In the genomic region with DNA sequence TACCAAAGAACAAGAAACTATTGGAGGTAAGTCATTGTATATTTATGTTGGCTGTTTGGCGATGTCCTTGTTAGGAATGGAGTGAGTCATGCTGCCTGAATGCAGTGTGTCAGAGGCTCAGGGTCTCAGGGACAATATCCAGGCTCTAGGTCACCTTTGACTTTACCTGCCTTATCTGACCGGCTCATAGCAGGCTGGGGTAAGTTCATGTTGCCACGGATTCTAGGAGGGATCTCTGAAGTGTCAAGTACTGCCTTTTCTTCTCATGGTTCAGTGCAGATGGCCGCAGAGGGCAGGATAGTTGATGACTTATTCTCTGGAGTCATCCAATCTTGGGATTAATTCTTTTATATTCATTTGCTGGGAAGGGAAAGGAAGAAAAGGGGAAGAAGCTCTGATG, we compare ENCODE assay signal across 11 cellular contexts. TPM values are rescaled to one million over a fixed set of nuclear protein-coding genes. Genes with fewer than 3 reads are reported as not detected.
DNase-seq lines count a peak whose midpoint lies in the region; ATAC-seq and TF ChIP-seq lines count a peak whose summit lies in the region.
"Had no signal": no experiment of that assay in that cellular context is flagged by ENCODE, and none has a peak within 500 bp of the region (broad histone marks: within the 10 kb centered on the region; RNA-seq: fewer than 3 reads in every experiment).

No MANE protein-coding gene starts in this region.

- H3K9me3 ChIP-seq in HUES64 (ENCODE audit: insufficient read depth, low read depth, low read length) (no peaks in the 10 kb centered on the region), body of pancreas (no peaks in the 10 kb centered on the region)
- H3K9me3 ChIP-seq in naive thymus-derived CD4-positive, alpha-beta T cell (ENCODE audit: control insufficient read depth in 2 of 3, low read length in 3 of 3) = no peaks in the 10 kb centered on the region
- H3K9me3 ChIP-seq: Peyer's patch had no signal

- peak overlapping the region; percentile 9; the same call in 1 of the 2 replicates for H3K27ac ChIP-seq in HUES64 (ENCODE audit: low read depth, low read length)
- no peak overlapping the region for H3K27ac ChIP-seq in body of pancreas
- H3K27ac ChIP-seq in naive thymus-derived CD4-positive, alpha-beta T cell (ENCODE audit: low read depth, low read length) = no peak overlapping the region

- no peak overlapping the region for H3K27ac Mint-ChIP-seq in naive thymus-derived CD4-positive, alpha-beta T cell

- no peaks in the 10 kb centered on the region for H3K36me3 ChIP-seq in HUES64 (ENCODE audit: insufficient read depth, low read length)
- H3K36me3 ChIP-seq in body of pancreas (replicated peaks in 1 of 2; ENCODE audit: insufficient read depth in 1 of 2, low read depth in 2 of 2) = no peaks in the 10 kb centered on the region
- H3K36me3 ChIP-seq in naive thymus-derived CD4-positive, alpha-beta T cell (ENCODE audit: control insufficient read depth in 2 of 3, insufficient read depth in 3 of 3, low read length in 3 of 3) = no peaks in the 10 kb centered on the region
- H3K36me3 ChIP-seq: Peyer's patch had no signal

- DNase-seq in ACHN = peak; percentile 46
- peak in 3 of 4 donors; percentile 12 to 57 (median 14) for DNase-seq in body of pancreas
- peak; percentile 37 for DNase-seq in iPS-NIHi11 (ENCODE audit: low spot score)
- DNase-seq in NCI-H446 (lab: John Stamatoyannopoulos, UW) = no peak
- DNase-seq in NCI-H2171 treated with DMSO at 0.1 percent for 48 hours (lab: John Stamatoyannopoulos, UW) = no peak
- no peak for DNase-seq in naive thymus-derived CD4-positive, alpha-beta T cell
- DNase-seq: hippocampal formation, NCI-H1436 treated with DMSO at 0.1 percent for 48 hours had no signal

- peaks cover 8% of the 10 kb centered on the region; the same call in 1 of the 2 replicates for H3K4me1 ChIP-seq in HUES64 (ENCODE audit: insufficient read depth, low read length)
- H3K4me1 ChIP-seq in body of pancreas = no peaks in the 10 kb centered on the region
- H3K4me1 ChIP-seq in naive thymus-derived CD4-positive, alpha-beta T cell (ENCODE audit: control insufficient read depth in 2 of 2, insufficient read depth in 2 of 2, low read length in 2 of 2) = no peaks in the 10 kb centered on the region

- H3K9ac ChIP-seq in HUES64 (ENCODE audit: low read depth, low read length) = no peak overlapping the region

- peaks cover 0 to 1% (median 0%) of the 10 kb centered on the region in 11 donors for H3K9me3 Mint-ChIP-seq in naive thymus-derived CD4-positive, alpha-beta T cell

- H3K27me3 Mint-ChIP-seq in naive thymus-derived CD4-positive, alpha-beta T cell = peaks cover 0 to 8% (median 0%) of the 10 kb centered on the region in 5 donors

- 54% methylated on average over 4 of the region's 4 CpGs for WGBS in HUES64
- WGBS in body of pancreas, 2 donors = 6 to 52% methylated on average over 2 to 4 of the region's 4 CpGs

- TF ChIP-seq CTCF in body of pancreas (IDR thresholded peaks at IDR 0.05) = no peak

- H3K4me3 ChIP-seq in HUES64 (ENCODE audit: low read length) (no peak overlapping the region), body of pancreas (no peak overlapping the region)
- no peak overlapping the region for H3K4me3 ChIP-seq in naive thymus-derived CD4-positive, alpha-beta T cell (ENCODE audit: low read length)
- H3K4me3 ChIP-seq: Peyer's patch had no signal

- H3K4me3 Mint-ChIP-seq in naive thymus-derived CD4-positive, alpha-beta T cell = no peak overlapping the region

- TF ChIP-seq POLR2A in body of pancreas (IDR thresholded peaks at IDR 0.05) = no peak

- H3K27me3 ChIP-seq in HUES64 (ENCODE audit: insufficient read depth, low read length) (peaks cover 3% of the 10 kb centered on the region; the same call in 1 of the 2 replicates), body of pancreas (no peaks in the 10 kb centered on the region)
- no peaks in the 10 kb centered on the region for H3K27me3 ChIP-seq in naive thymus-derived CD4-positive, alpha-beta T cell (ENCODE audit: control insufficient read depth in 2 of 2, insufficient read depth in 2 of 2, low read length in 2 of 2)
- H3K27me3 ChIP-seq: Peyer's patch had no signal

- in situ Hi-C loops in ACHN (cut with HindIII; ENCODE audit: low pct_ligation_motif_present, low pct_unique_long_range_greater_than_20kb, low sequenced_read_pairs) = no loop called here

- ATAC-seq in body of pancreas (peak; percentile 56), GM21529 (IDR thresholded peaks at IDR 0.05; ENCODE audit: unreplicated experiment) (no peak)
- ATAC-seq in naive thymus-derived CD4-positive, alpha-beta T cell = no peak

- POLR2A ChIA-PET in naive thymus-derived CD4-positive, alpha-beta T cell (lab: Charles Lee) = no interaction called here

- no peaks in the 10 kb centered on the region for H3K4me1 Mint-ChIP-seq in naive thymus-derived CD4-positive, alpha-beta T cell

- intact Hi-C loops in body of pancreas (cut with DNase I) = no loop called here
- intact Hi-C loops in naive thymus-derived CD4-positive, alpha-beta T cell (cut with micrococcal nuclease) = no loop called here

- CTCF ChIA-PET in naive thymus-derived CD4-positive, alpha-beta T cell (lab: Charles Lee) = no interaction called here

- no peaks in the 10 kb centered on the region for H3K36me3 Mint-ChIP-seq in naive thymus-derived CD4-positive, alpha-beta T cell

RNA-seq across cellular contexts. Expression of a gene that starts 53.2 kb away (rescaled TPM):
- 4.4 TPM for polyA plus RNA-seq in HUES64 (2013, experiment 1 of 2)
- 6.5 TPM for polyA plus RNA-seq in HUES64 (2013, experiment 2 of 2)
- 10 to 100 TPM in 1 of 2 donors, 1 to 10 TPM in 1; 9.3 to 26.7 TPM for total RNA-seq in body of pancreas
- 10 to 100 TPM in 2 of 5 experiments, 1 to 10 TPM in 3; 1.6 to 20.8 (median 3.9) TPM for total RNA-seq in naive thymus-derived CD4-positive, alpha-beta T cell
- polyA plus RNA-seq in naive thymus-derived CD4-positive, alpha-beta T cell = under 1 TPM; 0.35 to 0.45 TPM

Comparison
In these comparisons a context has a peak if more than half of its experiments do, and no peak if none do; other contexts are left out.
1. DNase-seq: peak in ACHN (single experiment), body of pancreas (3 of 4) and iPS-NIHi11 (single experiment); none in NCI-H446 (0 of 2), NCI-H2171 treated with DMSO at 0.1 percent for 48 hours (single experiment) and naive thymus-derived CD4-positive, alpha-beta T cell (0 of 9).